17 cellular contexts compared by ENCODE assay signal in genomic region chr22:29330291-29330690, GRCh38. TPM values are rescaled to one million over a fixed set of nuclear protein-coding genes. Genes with fewer than 3 reads are reported as not detected.
"Had no signal": no experiment of that assay in that cellular context is flagged by ENCODE, and none has a peak within 500 bp of the region (broad histone marks: within the 10 kb centered on the region; RNA-seq: fewer than 3 reads in every experiment).

No MANE protein-coding gene starts in this region.

- H3K4me3 ChIP-seq: coronary artery, heart right ventricle, suprapubic skin had no signal

- H3K27me3 ChIP-seq: brain microvascular endothelial cell, heart right ventricle, suprapubic skin had no signal

- DNase-seq: activated CD4-positive, alpha-beta T cell treated with anti-CD3 and anti-CD28 coated beads for 48 hours; activated CD4-positive, CD25-positive, alpha-beta regulatory T cell; activated CD8-positive, alpha-beta T cell treated with anti-CD3 and anti-CD28 coated beads for 36 hours; activated naive CD4-positive, alpha-beta T cell treated with Interleukin-2 at 50 U/mL for 16 hours; activated naive CD8-positive, alpha-beta T cell treated with anti-CD3 and anti-CD28 coated beads, Interleukin-2, amount 10 ng/mL, durations not matched to agents 7 days and 5 days; activated T-cell treated with anti-CD3 and anti-CD28 coated beads, Interleukin-2, amount 50 U/mL, for 24 hours; immature natural killer cell; kidney glomerular epithelial cell; naive thymus-derived CD8-positive, alpha-beta T cell; retina; T-helper 1 cell; T-helper 9 cell had no signal

- H3K9me3 ChIP-seq: heart right ventricle, suprapubic skin had no signal

- ATAC-seq: activated CD8-positive, alpha-beta T cell treated with anti-CD3 and anti-CD28 coated beads for 36 hours; esophagus mucosa; naive thymus-derived CD8-positive, alpha-beta T cell had no signal

- H3K27ac ChIP-seq: brain microvascular endothelial cell, coronary artery, suprapubic skin had no signal

RNA-seq across cellular contexts. Expression of gene RASL10A, which starts 14.8 kb away (rescaled TPM):
- polyA plus RNA-seq: immature natural killer cell; naive thymus-derived CD8-positive, alpha-beta T cell had no signal

RNA-seq across cellular contexts. Expression of gene GAS2L1, which starts 23.8 kb away (rescaled TPM):
- total RNA-seq: naive thymus-derived CD8-positive, alpha-beta T cell had no signal
